8 cellular contexts compared by ENCODE assay signal in genomic region chr2:229080172-229080571, GRCh38.
"Had no signal": no experiment of that assay in that cellular context is flagged by ENCODE, and none has a peak within 500 bp of the region (broad histone marks: within the 10 kb centered on the region; RNA-seq: fewer than 3 reads in every experiment).

No MANE protein-coding gene starts in this region.

- ATAC-seq: HCT116, K562 had no signal

- H3K4me3 ChIP-seq: GM23248, HAP-1, K562 had no signal

- H3K9me3 ChIP-seq: HAP-1 had no signal

- H3K4me1 ChIP-seq: HAP-1 had no signal

- DNase-seq: GM23248, GOT3, HFFc6, IMR-90 had no signal

- H3K27ac Mint-ChIP-seq: HFFc6 had no signal

- H3K4me3 Mint-ChIP-seq: HFFc6 had no signal

- H3K36me3 ChIP-seq: HAP-1 had no signal

- H3K27ac ChIP-seq: GM23248, HL-60 had no signal
